ENCODE assay signal across 22 cellular contexts in genomic region chr10:79940431-79940830, GRCh38. TPM values are rescaled to one million over a fixed set of nuclear protein-coding genes. Genes with fewer than 3 reads are reported as not detected.
DNase-seq lines count a peak whose midpoint lies in the region; TF ChIP-seq lines count a peak whose summit lies in the region.
"Had no signal": no experiment of that assay in that cellular context is flagged by ENCODE, and none has a peak within 500 bp of the region (broad histone marks: within the 10 kb centered on the region; RNA-seq: fewer than 3 reads in every experiment).

No MANE protein-coding gene starts in this region.

- CTCF ChIA-PET in RWPE1 (lab: Yijun Ruan, JAX), result interaction anchor here (0.7 kb wide), 1 partner anchor 11 kb away, joined by 3 read pairs; no protein-coding TSS in a partner anchor

- H3K27me3 Mint-ChIP-seq in neural crest cell (ENCODE audit: low read depth), result no peaks in the 10 kb centered on the region

- intact Hi-C loops in testis (cut with DNase I; ENCODE audit: low total_unique reads), result no loop called here
- intact Hi-C loops in posterior cingulate gyrus (cut with DNase I), result no loop called here

- POLR2A ChIA-PET in RWPE1 (lab: Yijun Ruan, JAX; ENCODE audit: low non-redundant PET), result no interaction called here

- no peak overlapping the region for H3K4me3 ChIP-seq in BLaER1 treated with 17β-estradiol and CSF1 and Interleukin-3, amounts not matched to agents 10 nM and 100 nM
- H3K4me3 ChIP-seq in HL-60 (replicated peaks; ENCODE audit: insufficient read depth, low read length), result no peak overlapping the region
- no peak overlapping the region for H3K4me3 ChIP-seq in testis
- H3K4me3 ChIP-seq: BLaER1, SJSA1 had no signal

- peaks cover 0 to 4% (median 0%) of the 10 kb centered on the region in 11 experiments; a peak in 1 of 22 replicates for H3K27me3 ChIP-seq in BLaER1 treated with 17β-estradiol and CSF1 and Interleukin-3, amounts not matched to agents 10 nM and 100 nM
- no peaks in the 10 kb centered on the region for H3K27me3 ChIP-seq in HL-60 (ENCODE audit: insufficient read depth, poor library complexity, severe bottlenecking)
- no peaks in the 10 kb centered on the region for H3K27me3 ChIP-seq in testis
- H3K27me3 ChIP-seq: BLaER1 had no signal

- no peaks in the 10 kb centered on the region for H3K9me3 ChIP-seq in BLaER1 treated with 17β-estradiol and CSF1 and Interleukin-3, amounts not matched to agents 10 nM and 100 nM (replicated peaks in 1 of 11)
- H3K9me3 ChIP-seq in testis, result no peaks in the 10 kb centered on the region
- H3K9me3 ChIP-seq: BLaER1, SJSA1 had no signal

- peaks cover 29 to 49% (median 42%) of the 10 kb centered on the region in 10 experiments for H3K4me1 ChIP-seq in BLaER1 treated with 17β-estradiol and CSF1 and Interleukin-3, amounts not matched to agents 10 nM and 100 nM
- H3K4me1 ChIP-seq in testis, result no peaks in the 10 kb centered on the region

- H3K4me3 Mint-ChIP-seq in neural crest cell, result no peak overlapping the region
- H3K4me3 Mint-ChIP-seq: CD8-positive, alpha-beta memory T cell had no signal

- H3K36me3 Mint-ChIP-seq in neural crest cell (ENCODE audit: low read depth), result no peaks in the 10 kb centered on the region
- H3K36me3 Mint-ChIP-seq: CD8-positive, alpha-beta memory T cell had no signal

- H3K27ac Mint-ChIP-seq in neural crest cell (ENCODE audit: unreplicated experiment), result peak overlapping the region; percentile 19
- H3K27ac Mint-ChIP-seq: CD8-positive, alpha-beta memory T cell had no signal

- H3K9ac ChIP-seq in BLaER1 treated with 17β-estradiol and CSF1 and Interleukin-3, amounts not matched to agents 10 nM and 100 nM, result 0 out of 22 replicates have a peak overlapping the region, but pooled peaks of 1 of the 11 experiments have one; percentile 8
- H3K9ac ChIP-seq: BLaER1 had no signal

- H3K36me3 ChIP-seq in BLaER1 treated with 17β-estradiol and CSF1 and Interleukin-3, amounts not matched to agents 10 nM and 100 nM, result no peaks in the 10 kb centered on the region
- H3K36me3 ChIP-seq in testis (ENCODE audit: low read depth, missing control alignments), result no peaks in the 10 kb centered on the region
- H3K36me3 ChIP-seq: BLaER1, SJSA1 had no signal

- H3K4me2 ChIP-seq in BLaER1 treated with 17β-estradiol and CSF1 and Interleukin-3, amounts not matched to agents 10 nM and 100 nM, result peak overlapping the region in 7 of 11 experiments; percentile 78 to 88 (median 83); a peak in 13 of 22 replicates

- H4K20me1 ChIP-seq in BLaER1 treated with 17β-estradiol and CSF1 and Interleukin-3, amounts not matched to agents 10 nM and 100 nM, result no peaks in the 10 kb centered on the region; a peak in 2 of 22 replicates
- H4K20me1 ChIP-seq: BLaER1 had no signal

- no peaks in the 10 kb centered on the region for H3K9me3 Mint-ChIP-seq in neural crest cell
- H3K9me3 Mint-ChIP-seq: CD8-positive, alpha-beta memory T cell had no signal

- peak overlapping the region in 10 of 11 experiments; percentile 60 to 89 (median 78); a peak in 18 of 22 replicates for H3K27ac ChIP-seq in BLaER1 treated with 17β-estradiol and CSF1 and Interleukin-3, amounts not matched to agents 10 nM and 100 nM
- peak overlapping the region; percentile 81 for H3K27ac ChIP-seq in HL-60 (replicated peaks)
- H3K27ac ChIP-seq in testis, result no peak overlapping the region
- no peak overlapping the region for H3K27ac ChIP-seq in RWPE1
- H3K27ac ChIP-seq: BLaER1, SJSA1 had no signal

- TF ChIP-seq POLR2A in testis (IDR thresholded peaks at IDR 0.05), result no peak

- no peaks in the 10 kb centered on the region for H3K4me1 Mint-ChIP-seq in neural crest cell

- DNase-seq in HL-60 (ENCODE audit: low read depth in 1 of 2, low spot score in 1 of 2) (no peak), neural crest cell (ENCODE audit: low read depth, low spot score) (no peak), testis (peak; percentile 8), RWPE1 (ENCODE audit: low spot score) (no peak), posterior cingulate gyrus (no peak), DMS53 (lab: John Stamatoyannopoulos, UW) (no peak)
- DNase-seq: Calu3; CD8-positive, alpha-beta memory T cell; EL; GF-D8; Karpas-422; MV-4-11; NCI-H1694; NCI-H2081; NCI-H446; NCI-H526; OCI-M1 had no signal

- TF ChIP-seq CTCF in HL-60 (IDR thresholded peaks at IDR 0.05; ENCODE audit: insufficient read depth, low read length), result no peak
- no peak for TF ChIP-seq CTCF in neural crest cell (conservative IDR thresholded peaks at IDR 0.05)
- no peak for TF ChIP-seq CTCF in testis (IDR thresholded peaks at IDR 0.05)
- TF ChIP-seq CTCF in RWPE1 (conservative IDR thresholded peaks at IDR 0.05; ENCODE audit: low read depth), result no peak

RNA-seq across cellular contexts. Expression of gene SFTPD, which starts 8.5 kb away (rescaled TPM):
- total RNA-seq in neural crest cell (not detected in 2 replicates), testis (1 to 10 TPM in 1 of 2 donors, under 1 TPM in 1; 0.94 to 1.5 TPM)
- 0.92 TPM for polyA plus RNA-seq in testis (ENCODE audit: insufficient read depth, low read depth, low replicate concordance)
- total RNA-seq: A673; Calu3; CD8-positive, alpha-beta memory T cell; M059J had no signal
- polyA plus RNA-seq: CD8-positive, alpha-beta memory T cell had no signal

Comparison
In these comparisons a context has a peak if more than half of its experiments do, and no peak if none do; other contexts are left out.
1. H3K27ac ChIP-seq: peak in BLaER1 treated with 17β-estradiol and CSF1 and Interleukin-3, amounts not matched to agents 10 nM and 100 nM (10 of 11) and HL-60 (single experiment); none in testis (0 of 2) and RWPE1 (single experiment).